Comparison of ENCODE assay signal across 35 cellular contexts in genomic region chr22:21994881-21995444, GRCh38.
"Had no signal": no experiment of that assay in that cellular context is flagged by ENCODE, and none has a peak within 500 bp of the region (broad histone marks: within the 10 kb centered on the region; RNA-seq: fewer than 3 reads in every experiment).

No MANE protein-coding gene starts in this region.

- H3K4me1 Mint-ChIP-seq: activated B cell treated with CpG ODN at 0.5 μM for 24 hours; activated CD8-positive, alpha-beta memory T cell treated with anti-CD3 and anti-CD28 coated beads, Interleukin-2, amount 10 ng/mL, durations not matched to agents 7 days and 5 days; activated naive CD4-positive, alpha-beta T cell treated with anti-CD3 and anti-CD28 coated beads, Interleukin-2, amount 50 U/mL, for 24 hours; activated naive CD8-positive, alpha-beta T cell treated with anti-CD3 and anti-CD28 coated beads for 36 hours; activated naive CD8-positive, alpha-beta T cell treated with anti-CD3 and anti-CD28 coated beads, Interleukin-2, amount 50 U/mL, for 24 hours; activated T-helper 17 cell treated with anti-CD3 and anti-CD28 coated beads, Interleukin-2, amount 50 U/mL, for 72 hours; T-cell had no signal

- H3K36me3 Mint-ChIP-seq: activated CD4-positive, alpha-beta memory T cell treated with anti-CD3 and anti-CD28 coated beads for 36 hours; activated CD8-positive, alpha-beta memory T cell treated with anti-CD3 and anti-CD28 coated beads, Interleukin-2, amount 10 ng/mL, durations not matched to agents 7 days and 5 days; activated naive CD4-positive, alpha-beta T cell treated with anti-CD3 and anti-CD28 coated beads, Interleukin-2, amount 50 U/mL, for 24 hours; activated naive CD8-positive, alpha-beta T cell treated with anti-CD3 and anti-CD28 coated beads for 36 hours; T-cell had no signal

- H3K27ac Mint-ChIP-seq: activated B cell treated with CpG ODN at 0.5 μM for 24 hours; activated CD4-positive, alpha-beta memory T cell treated with anti-CD3 and anti-CD28 coated beads for 36 hours; activated CD8-positive, alpha-beta memory T cell treated with anti-CD3 and anti-CD28 coated beads, Interleukin-2, amount 10 ng/mL, durations not matched to agents 7 days and 5 days; activated CD8-positive, alpha-beta T cell treated with anti-CD3 and anti-CD28 coated beads, Interleukin-2, amount 10 ng/mL, durations not matched to agents 7 days and 5 days; activated naive CD4-positive, alpha-beta T cell treated with anti-CD3 and anti-CD28 coated beads for 36 hours; activated naive CD4-positive, alpha-beta T cell treated with anti-CD3 and anti-CD28 coated beads, Interleukin-2, amount 50 U/mL, for 24 hours; activated naive CD8-positive, alpha-beta T cell treated with anti-CD3 and anti-CD28 coated beads for 36 hours; activated naive CD8-positive, alpha-beta T cell treated with anti-CD3 and anti-CD28 coated beads, Interleukin-2, amount 50 U/mL, for 24 hours; activated T-helper 17 cell treated with anti-CD3 and anti-CD28 coated beads, Interleukin-2, amount 50 U/mL, for 72 hours; effector memory CD8-positive, alpha-beta T cell; T-cell; T-helper 1 cell treated with Interleukin-12 subunit alpha and Interleukin-12 subunit beta and Interleukin-4 antibody, amounts not matched to agents 30 μg/mL and 1 μg/mL, for 36 hours; T-helper 2 cell treated with Interferon-gamma antibody and Interleukin-4, amounts not matched to agents 5 μg/mL and 100 μg/mL, for 36 hours had no signal

- DNase-seq: activated B cell treated with CpG ODN at 0.5 μM for 24 hours; activated CD4-positive, alpha-beta memory T cell treated with anti-CD3 and anti-CD28 coated beads for 36 hours; activated CD4-positive, alpha-beta T cell treated with anti-CD3 and anti-CD28 coated beads for 48 hours; activated CD8-positive, alpha-beta memory T cell treated with anti-CD3 and anti-CD28 coated beads, Interleukin-2, amount 10 ng/mL, durations not matched to agents 7 days and 5 days; activated CD8-positive, alpha-beta memory T cell treated with anti-CD3 and anti-CD28 coated beads, Interleukin-2, amount 50 U/mL, for 4 hours; activated CD8-positive, alpha-beta T cell treated with anti-CD3 and anti-CD28 coated beads, Interleukin-2, amount 10 ng/mL, durations not matched to agents 7 days and 5 days; activated effector memory CD4-positive, alpha-beta T cell treated with Interleukin-2 at 50 U/mL for 16 hours; activated gamma-delta T cell treated with Interleukin-2 at 50 U/mL for 16 hours; activated naive CD4-positive, alpha-beta T cell treated with anti-CD3 and anti-CD28 coated beads for 36 hours; activated naive CD8-positive, alpha-beta T cell treated with anti-CD3 and anti-CD28 coated beads for 36 hours; activated naive CD8-positive, alpha-beta T cell treated with anti-CD3 and anti-CD28 coated beads, Interleukin-2, amount 50 U/mL, for 24 hours; activated T-cell treated with anti-CD3 and anti-CD28 coated beads, Interleukin-2, amount 50 U/mL, for 4 hours; adrenal gland; amygdala; aorta; body of pancreas; caudate nucleus; cortex of kidney; dermis blood vessel endothelial cell; effector CD4-positive, alpha-beta T cell; effector memory CD8-positive, alpha-beta T cell; erythroblast; foreskin keratinocyte; gastrocnemius medialis; glutamatergic neuron; heart left ventricle; SW 1271; T-cell; T1000; WERI-Rb-1 had no signal

- H3K27me3 Mint-ChIP-seq: activated B cell treated with CpG ODN at 0.5 μM for 24 hours; activated naive CD4-positive, alpha-beta T cell treated with anti-CD3 and anti-CD28 coated beads, Interleukin-2, amount 50 U/mL, for 24 hours; activated naive CD8-positive, alpha-beta T cell treated with anti-CD3 and anti-CD28 coated beads for 36 hours had no signal

- H3K27me3 ChIP-seq: adrenal gland, body of pancreas, gastrocnemius medialis had no signal

- H3K4me3 Mint-ChIP-seq: activated B cell treated with CpG ODN at 0.5 μM for 24 hours; activated CD4-positive, alpha-beta memory T cell treated with anti-CD3 and anti-CD28 coated beads for 36 hours; activated CD8-positive, alpha-beta memory T cell treated with anti-CD3 and anti-CD28 coated beads, Interleukin-2, amount 10 ng/mL, durations not matched to agents 7 days and 5 days; activated CD8-positive, alpha-beta T cell treated with anti-CD3 and anti-CD28 coated beads, Interleukin-2, amount 10 ng/mL, durations not matched to agents 7 days and 5 days; activated naive CD4-positive, alpha-beta T cell treated with anti-CD3 and anti-CD28 coated beads for 36 hours; activated naive CD4-positive, alpha-beta T cell treated with anti-CD3 and anti-CD28 coated beads, Interleukin-2, amount 50 U/mL, for 24 hours; activated naive CD8-positive, alpha-beta T cell treated with anti-CD3 and anti-CD28 coated beads for 36 hours; activated naive CD8-positive, alpha-beta T cell treated with anti-CD3 and anti-CD28 coated beads, Interleukin-2, amount 50 U/mL, for 24 hours; activated T-cell treated with anti-CD3 and anti-CD28 coated beads, Interleukin-2, amount 50 U/mL, for 4 hours; activated T-helper 17 cell treated with anti-CD3 and anti-CD28 coated beads, Interleukin-2, amount 50 U/mL, for 72 hours; effector memory CD8-positive, alpha-beta T cell; T-cell; T-helper 1 cell treated with Interleukin-12 subunit alpha and Interleukin-12 subunit beta and Interleukin-4 antibody, amounts not matched to agents 30 μg/mL and 1 μg/mL, for 36 hours; T-helper 2 cell treated with Interferon-gamma antibody and Interleukin-4, amounts not matched to agents 5 μg/mL and 100 μg/mL, for 36 hours had no signal

- H3K36me3 ChIP-seq: adrenal gland, esophagus muscularis mucosa, gastrocnemius medialis, heart left ventricle, WERI-Rb-1 had no signal

- H3K9me3 Mint-ChIP-seq: activated B cell treated with CpG ODN at 0.5 μM for 24 hours; activated CD4-positive, alpha-beta memory T cell treated with anti-CD3 and anti-CD28 coated beads for 36 hours; activated naive CD4-positive, alpha-beta T cell treated with anti-CD3 and anti-CD28 coated beads for 36 hours; activated naive CD4-positive, alpha-beta T cell treated with anti-CD3 and anti-CD28 coated beads, Interleukin-2, amount 50 U/mL, for 24 hours; activated naive CD8-positive, alpha-beta T cell treated with anti-CD3 and anti-CD28 coated beads for 36 hours; activated naive CD8-positive, alpha-beta T cell treated with anti-CD3 and anti-CD28 coated beads, Interleukin-2, amount 50 U/mL, for 24 hours; activated T-cell treated with anti-CD3 and anti-CD28 coated beads, Interleukin-2, amount 50 U/mL, for 4 hours; activated T-helper 17 cell treated with anti-CD3 and anti-CD28 coated beads, Interleukin-2, amount 50 U/mL, for 72 hours; effector memory CD8-positive, alpha-beta T cell; T-cell; T-helper 1 cell treated with Interleukin-12 subunit alpha and Interleukin-12 subunit beta and Interleukin-4 antibody, amounts not matched to agents 30 μg/mL and 1 μg/mL, for 36 hours; T-helper 2 cell treated with Interferon-gamma antibody and Interleukin-4, amounts not matched to agents 5 μg/mL and 100 μg/mL, for 36 hours had no signal

- H3K4me3 ChIP-seq: adrenal gland, body of pancreas, esophagus muscularis mucosa, gastrocnemius medialis, heart left ventricle had no signal
